In the genomic region with DNA sequence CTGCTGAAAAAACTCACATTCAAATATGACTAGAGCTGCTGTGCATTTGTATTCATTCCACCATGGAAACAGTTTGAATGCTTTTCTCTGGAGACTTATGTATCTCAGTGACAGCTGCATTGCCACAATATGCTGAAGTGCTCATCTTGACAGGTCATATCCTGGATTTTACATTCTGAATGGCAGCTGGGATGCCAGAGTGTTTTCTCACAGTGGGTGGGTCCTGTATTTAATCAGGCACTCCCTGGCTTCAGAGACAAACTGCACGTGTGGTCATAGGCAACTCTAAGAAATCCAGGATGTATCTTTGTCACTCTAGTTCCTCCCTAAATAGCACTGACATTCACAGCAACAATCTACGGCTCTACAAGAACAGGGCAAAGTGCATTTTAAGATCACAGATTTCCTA, we compare ENCODE assay signal across 8 cellular contexts.
DNase-seq lines count a peak whose midpoint lies in the region; ATAC-seq and TF ChIP-seq lines count a peak whose summit lies in the region.

No MANE protein-coding gene starts in this region.

- no peaks in the 10 kb centered on the region for H3K27me3 ChIP-seq in hepatocyte
- no peaks in the 10 kb centered on the region for H3K27me3 ChIP-seq in MM.1S (replicated peaks; ENCODE audit: insufficient read depth, low read length)

- DNase-seq in COR-L47 (lab: John Stamatoyannopoulos, UW) (peak; percentile 81), RPMI7951 (ENCODE audit: low read depth) (peak; percentile 37), hepatocyte (ENCODE audit: low spot score) (peak; percentile 60), MM.1S (no peak), NCI-H2227 treated with DMSO at 0.1 percent for 48 hours (lab: John Stamatoyannopoulos, UW) (no peak)
- no peak for DNase-seq in activated CD4-positive, CD25-positive, alpha-beta regulatory T cell (lab: John Stamatoyannopoulos, UW)

- H3K9me2 ChIP-seq in hepatocyte (replicated peaks; ENCODE audit: insufficient read depth) = no peaks in the 10 kb centered on the region
- no peaks in the 10 kb centered on the region for H3K9me2 ChIP-seq in MM.1S (replicated peaks; ENCODE audit: insufficient read depth, low read length)

- peak; percentile 30 for ATAC-seq in GM19395 (IDR thresholded peaks at IDR 0.05; ENCODE audit: unreplicated experiment)
- peak; percentile 15 for ATAC-seq in HG03442 (IDR thresholded peaks at IDR 0.05; ENCODE audit: unreplicated experiment)

- H3K79me2 ChIP-seq in hepatocyte (no peaks in the 10 kb centered on the region), MM.1S (ENCODE audit: low read length) (peaks cover 51% of the 10 kb centered on the region)

- no peak overlapping the region for H3K4me2 ChIP-seq in hepatocyte
- no peak overlapping the region for H3K4me2 ChIP-seq in MM.1S (ENCODE audit: low read depth, low read length)

- no peaks in the 10 kb centered on the region for H3K9me3 ChIP-seq in hepatocyte (ENCODE audit: low read depth)
- H3K9me3 ChIP-seq in MM.1S (replicated peaks; ENCODE audit: insufficient read depth, low read length) = no peaks in the 10 kb centered on the region

- WGBS in hepatocyte (ENCODE audit: low lambda C conversion rate, missing lambda C conversion rate) = 23% methylated on average over 2 of the region's 2 CpGs

- H3K27ac ChIP-seq in hepatocyte (peak overlapping the region; percentile 50), MM.1S (ENCODE audit: low read length) (no peak overlapping the region)

- H2AFZ ChIP-seq in hepatocyte = no peak overlapping the region
- H2AFZ ChIP-seq in MM.1S (ENCODE audit: low read length) = no peak overlapping the region

- H3K36me3 ChIP-seq in hepatocyte (replicated peaks; ENCODE audit: insufficient read depth, low read depth) = no peaks in the 10 kb centered on the region
- H3K36me3 ChIP-seq in MM.1S (replicated peaks; ENCODE audit: insufficient read depth, low read length) = no peaks in the 10 kb centered on the region

- H3K9ac ChIP-seq in MM.1S (ENCODE audit: low read length) = no peak overlapping the region

- H3K4me3 ChIP-seq in hepatocyte (no peak overlapping the region), MM.1S (ENCODE audit: low read length) (no peak overlapping the region)

- no peaks in the 10 kb centered on the region for H4K20me1 ChIP-seq in hepatocyte (ENCODE audit: insufficient read depth, poor library complexity, severe bottlenecking)
- H4K20me1 ChIP-seq in MM.1S (ENCODE audit: insufficient read depth, low read length) = no peaks in the 10 kb centered on the region

- TF ChIP-seq CTCF in hepatocyte (IDR thresholded peaks at IDR 0.05; ENCODE audit: poor library complexity) (no peak), MM.1S (IDR thresholded peaks at IDR 0.05; ENCODE audit: low read length) (no peak)

- peaks cover 6% of the 10 kb centered on the region for H3F3A ChIP-seq in MM.1S (ENCODE audit: insufficient read depth, low read length)

- H3K4me1 ChIP-seq in hepatocyte (ENCODE audit: insufficient read depth) (peaks cover 7% of the 10 kb centered on the region), MM.1S (ENCODE audit: low read length) (peaks cover 26% of the 10 kb centered on the region)

Comparison
In these comparisons a context has a peak if more than half of its experiments do, and no peak if none do; other contexts are left out.
1. DNase-seq: peak in COR-L47 (single experiment), RPMI7951 (single experiment) and hepatocyte (single experiment); none in activated CD4-positive, CD25-positive, alpha-beta regulatory T cell (0 of 4), MM.1S (single experiment) and NCI-H2227 treated with DMSO at 0.1 percent for 48 hours (single experiment).